In the genomic region with DNA sequence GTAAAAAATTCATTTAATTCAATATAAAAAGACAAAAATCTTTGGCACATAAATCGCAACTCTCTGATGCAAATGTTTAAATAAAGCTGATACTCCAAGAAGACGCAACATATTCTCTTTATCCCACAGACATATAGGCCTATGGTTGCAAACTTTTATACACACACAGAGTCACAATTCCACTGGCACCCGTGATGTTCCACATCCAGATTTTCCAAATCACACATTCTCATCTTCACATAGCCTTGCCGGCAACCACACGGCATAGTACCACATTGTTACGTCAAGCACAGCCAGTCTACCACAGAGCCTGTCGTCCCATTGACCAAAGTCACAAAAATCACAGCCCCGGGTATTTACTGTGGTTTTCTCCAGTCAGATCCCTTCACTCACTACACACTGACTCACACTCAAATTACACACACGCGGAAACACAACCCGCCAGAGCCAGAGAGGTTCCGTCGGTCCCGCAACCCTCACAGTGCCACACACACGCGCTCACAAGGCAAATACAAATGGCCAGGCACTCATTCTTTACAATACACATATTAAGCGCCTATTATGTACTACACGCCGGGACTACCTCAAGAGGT, we compare ENCODE assay signal across 1 cellular context.
TF ChIP-seq lines count a peak whose summit lies in the region.

No MANE protein-coding gene starts in this region.

TF ChIP-seq in K562, 482 proteins besides CTCF, POLR2A, EP300 and RAD21 (continued from another document):
- TF ChIP-seq RERE (CRISPR knock-in tag; IDR thresholded peaks at IDR 0.05; ENCODE audit: borderline replicate concordance) = no peak
- TF ChIP-seq ZNF584 (CRISPR knock-in tag; IDR thresholded peaks at IDR 0.05; ENCODE audit: low read depth) = 0 out of 2 replicates have a peak, but pooled peaks have one; percentile 13
- TF ChIP-seq ESRRA (IDR thresholded peaks at IDR 0.05; ENCODE audit: borderline replicate concordance, low read depth) = 0 out of 2 replicates have a peak, but pooled peaks have one; percentile 10
- TF ChIP-seq TCF15 (CRISPR knock-in tag; IDR thresholded peaks at IDR 0.05) = no peak
- peak; percentile 64 for TF ChIP-seq HDAC2 (IDR thresholded peaks at IDR 0.05)
- TF ChIP-seq CREBBP (IDR thresholded peaks at IDR 0.05; ENCODE audit: low read depth, low read length) = no peak
- no peak for TF ChIP-seq HDAC3 (IDR thresholded peaks at IDR 0.05; ENCODE audit: borderline replicate concordance, partially characterized antibody)
- TF ChIP-seq ZKSCAN8 (CRISPR knock-in tag; IDR thresholded peaks at IDR 0.05) = peak; percentile 97
- TF ChIP-seq ATF1 (CRISPR knock-in tag; IDR thresholded peaks at IDR 0.05) = no peak
- TF ChIP-seq ATF1 (tag; IDR thresholded peaks at IDR 0.05) = 0 out of 2 replicates have a peak, but pooled peaks have one; percentile 55
- peak; percentile 45; the same call in 1 of the 2 replicates for TF ChIP-seq SMARCE1 (IDR thresholded peaks at IDR 0.05)
- TF ChIP-seq RBFOX2 (IDR thresholded peaks at IDR 0.05; ENCODE audit: low read depth, low read length) = no peak
- TF ChIP-seq DPF2 (IDR thresholded peaks at IDR 0.05) = peak; percentile 36; the same call in 1 of the 2 replicates
- TF ChIP-seq SOX6 (IDR thresholded peaks at IDR 0.05) = no peak
- no peak for TF ChIP-seq NONO (IDR thresholded peaks at IDR 0.05; ENCODE audit: low read depth in 2 of 2, low read length in 1 of 2)
- peak; percentile 39; the same call in 1 of the 2 replicates for TF ChIP-seq TAF7 (tag; IDR thresholded peaks at IDR 0.05)
- no peak for TF ChIP-seq ZKSCAN3 (CRISPR knock-in tag; IDR thresholded peaks at IDR 0.05)
- peak in 1 of 2 experiments; percentile 11; a peak in 1 of 4 replicates for TF ChIP-seq FOXK2 (conservative IDR thresholded peaks at IDR 0.05 in 1 of 2, IDR thresholded peaks at IDR 0.05 in 1 of 2; ENCODE audit: low read depth in 2 of 2)
- 0 out of 2 replicates have a peak, but pooled peaks have one; percentile 11 for TF ChIP-seq HES1 (IDR thresholded peaks at IDR 0.05; ENCODE audit: low read depth)
- TF ChIP-seq, protein P1, sequence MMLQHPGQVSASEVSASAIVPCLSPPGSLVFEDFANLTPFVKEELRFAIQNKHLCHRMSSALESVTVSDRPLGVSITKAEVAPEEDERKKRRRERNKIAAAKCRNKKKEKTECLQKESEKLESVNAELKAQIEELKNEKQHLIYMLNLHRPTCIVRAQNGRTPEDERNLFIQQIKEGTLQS (IDR thresholded peaks at IDR 0.05) = 0 out of 2 replicates have a peak, but pooled peaks have one; percentile 16
- TF ChIP-seq, protein P1 (CRISPR knock-in tag; conservative IDR thresholded peaks at IDR 0.05) = no peak
- TF ChIP-seq, protein P2, sequence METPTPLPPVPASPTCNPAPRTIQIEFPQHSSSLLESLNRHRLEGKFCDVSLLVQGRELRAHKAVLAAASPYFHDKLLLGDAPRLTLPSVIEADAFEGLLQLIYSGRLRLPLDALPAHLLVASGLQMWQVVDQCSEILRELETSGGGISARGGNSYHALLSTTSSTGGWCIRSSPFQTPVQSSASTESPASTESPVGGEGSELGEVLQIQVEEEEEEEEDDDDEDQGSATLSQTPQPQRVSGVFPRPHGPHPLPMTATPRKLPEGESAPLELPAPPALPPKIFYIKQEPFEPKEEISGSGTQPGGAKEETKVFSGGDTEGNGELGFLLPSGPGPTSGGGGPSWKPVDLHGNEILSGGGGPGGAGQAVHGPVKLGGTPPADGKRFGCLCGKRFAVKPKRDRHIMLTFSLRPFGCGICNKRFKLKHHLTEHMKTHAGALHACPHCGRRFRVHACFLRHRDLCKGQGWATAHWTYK (CRISPR knock-in tag; IDR thresholded peaks at IDR 0.05) = peak; percentile 18; the same call in 1 of the 2 replicates
- peak; percentile 36; the same call in 1 of the 2 replicates for TF ChIP-seq NBN (IDR thresholded peaks at IDR 0.05; ENCODE audit: low read depth)
- peak; percentile 6 to 46; a peak in 1 of 4 replicates for TF ChIP-seq RCOR1 (IDR thresholded peaks at IDR 0.05; ENCODE audit: borderline replicate concordance in 1 of 2, low read depth in 2 of 2, low read length in 2 of 2)
- 0 out of 2 replicates have a peak, but pooled peaks have one; percentile 15 for TF ChIP-seq HLTF (IDR thresholded peaks at IDR 0.05)
- no peak for TF ChIP-seq ZC3H8 (IDR thresholded peaks at IDR 0.05)
- 0 out of 2 replicates have a peak, but pooled peaks have one; percentile 6 for TF ChIP-seq TEAD4 (IDR thresholded peaks at IDR 0.05; ENCODE audit: low read length)
- no peak for TF ChIP-seq TEAD4 (CRISPR knock-in tag; IDR thresholded peaks at IDR 0.05; ENCODE audit: borderline replicate concordance)
- peak; percentile 87; the same call in 1 of the 2 replicates for TF ChIP-seq PHF21A (IDR thresholded peaks at IDR 0.05; ENCODE audit: borderline replicate concordance, low read depth)
- no peak for TF ChIP-seq RFX7 (CRISPR knock-in tag; IDR thresholded peaks at IDR 0.05)
- no peak for TF ChIP-seq CBX2 (IDR thresholded peaks at IDR 0.05; ENCODE audit: insufficient read depth, low read length, poor library complexity, severe bottlenecking)
- peak; percentile 55 for TF ChIP-seq CREB1 (IDR thresholded peaks at IDR 0.05)
- no peak; the same call in 1 of the 2 replicates for TF ChIP-seq CREB1 (CRISPR knock-in tag; IDR thresholded peaks at IDR 0.05)
